Comparison of ENCODE assay signal across 9 cellular contexts in genomic region chr9:90802534-90802933, GRCh38. TPM values are rescaled to one million over a fixed set of nuclear protein-coding genes. Genes with fewer than 3 reads are reported as not detected.
DNase-seq lines count a peak whose midpoint lies in the region; ATAC-seq, FAIRE-seq and TF ChIP-seq lines count a peak whose summit lies in the region.
"Had no signal": no experiment of that assay in that cellular context is flagged by ENCODE, and none has a peak within 500 bp of the region (broad histone marks: within the 10 kb centered on the region; RNA-seq: fewer than 3 reads in every experiment).

No MANE protein-coding gene starts in this region.

- no peak for FAIRE-seq in bronchial epithelial cell (lab: Jason Lieb, UNC)

- H3K4me3 Mint-ChIP-seq in naive B cell: peak overlapping the region; percentile 92 to 100 (median 96)
- no peak overlapping the region for H3K4me3 Mint-ChIP-seq in activated CD8-positive, alpha-beta T cell treated with anti-CD3 and anti-CD28 coated beads for 36 hours

- H3K4me2 ChIP-seq in Loucy (ENCODE audit: low read depth, low read length, poor library complexity, severe bottlenecking) (peak overlapping the region; percentile 71), SK-N-SH (no peak overlapping the region)

- peak overlapping the region; percentile 95 to 99 (median 98) for H3K27ac Mint-ChIP-seq in naive B cell
- no peak overlapping the region for H3K27ac Mint-ChIP-seq in activated CD8-positive, alpha-beta T cell treated with anti-CD3 and anti-CD28 coated beads for 36 hours

- no peak for TF ChIP-seq CTCF in Loucy (conservative IDR thresholded peaks at IDR 0.05; ENCODE audit: low read length)
- no peak for TF ChIP-seq CTCF in bronchial epithelial cell (IDR thresholded peaks at IDR 0.05; ENCODE audit: insufficient read depth, low read length, severe bottlenecking)
- no peak for TF ChIP-seq CTCF in SK-N-SH (IDR thresholded peaks at IDR 0.05)
- TF ChIP-seq CTCF in activated CD8-positive, alpha-beta T cell treated with anti-CD3 and anti-CD28 coated beads for 36 hours (IDR thresholded peaks at IDR 0.05): no peak

- H3K27me3 ChIP-seq in Loucy (ENCODE audit: insufficient read depth, low read length, poor library complexity, severe bottlenecking) (no peaks in the 10 kb centered on the region), bronchial epithelial cell (ENCODE audit: control insufficient read depth, insufficient read depth, low read length) (no peaks in the 10 kb centered on the region), SK-N-SH (ENCODE audit: insufficient read depth) (no peaks in the 10 kb centered on the region)

- H3K9me3 Mint-ChIP-seq in naive B cell: no peaks in the 10 kb centered on the region
- no peaks in the 10 kb centered on the region for H3K9me3 Mint-ChIP-seq in activated CD8-positive, alpha-beta T cell treated with anti-CD3 and anti-CD28 coated beads for 36 hours

- CTCF ChIA-PET in SK-N-SH (lab: Yijun Ruan, JAX): interaction anchor here (1.0 kb wide), 1 partner anchor 11 kb away, joined by 3 read pairs; no protein-coding TSS in a partner anchor
- CTCF ChIA-PET in activated CD8-positive, alpha-beta T cell treated with anti-CD3 and anti-CD28 coated beads for 36 hours (lab: Charles Lee): no interaction called here

- no peaks in the 10 kb centered on the region for H3K27me3 Mint-ChIP-seq in naive B cell
- peaks cover 55% of the 10 kb centered on the region for H3K27me3 Mint-ChIP-seq in activated CD8-positive, alpha-beta T cell treated with anti-CD3 and anti-CD28 coated beads for 36 hours

- intact Hi-C loops in activated CD8-positive, alpha-beta T cell treated with anti-CD3 and anti-CD28 coated beads for 36 hours (cut with micrococcal nuclease): no loop called here

- H3K79me2 ChIP-seq in Loucy (ENCODE audit: insufficient read depth, low read length) (peaks cover 69% of the 10 kb centered on the region), SK-N-SH (ENCODE audit: insufficient read depth) (no peaks in the 10 kb centered on the region)

- H3K27ac ChIP-seq in SK-N-SH (ENCODE audit: low read depth in 2 of 2, low read length in 1 of 2): no peak overlapping the region

- POLR2A ChIA-PET in SK-N-SH (lab: Yijun Ruan, JAX): no interaction called here
- POLR2A ChIA-PET in activated CD8-positive, alpha-beta T cell treated with anti-CD3 and anti-CD28 coated beads for 36 hours (lab: Charles Lee): no interaction called here

- H3K36me3 ChIP-seq in Loucy (ENCODE audit: insufficient read depth, low read length) (no peaks in the 10 kb centered on the region; the same call in 1 of the 2 replicates), bronchial epithelial cell (ENCODE audit: control insufficient read depth, insufficient read depth, low read length) (peaks cover 1% of the 10 kb centered on the region), SK-N-SH (replicated peaks in 1 of 2; ENCODE audit: control insufficient read depth in 1 of 2, insufficient read depth in 2 of 2, low read length in 1 of 2) (no peaks in the 10 kb centered on the region)

- H3K4me3 ChIP-seq in Loucy (ENCODE audit: low read length, poor library complexity, severe bottlenecking): peak overlapping the region; percentile 81
- H3K4me3 ChIP-seq in bronchial epithelial cell (ENCODE audit: low read depth, low read length): peak overlapping the region; percentile 82
- H3K4me3 ChIP-seq in SK-N-SH (ENCODE audit: low read depth in 2 of 2, low read length in 1 of 2): no peak overlapping the region

- H2AFZ ChIP-seq in Loucy (ENCODE audit: low read length) (0 out of 2 replicates have a peak overlapping the region, but pooled peaks have one; percentile 8), SK-N-SH (ENCODE audit: low read depth) (no peak overlapping the region)

- peak; percentile 86 for DNase-seq in CD1c-positive myeloid dendritic cell (ENCODE audit: extremely low spot score)
- no peak for DNase-seq in bronchial epithelial cell (ENCODE audit: low read depth)
- no peak for DNase-seq in naive B cell
- no peak for DNase-seq in SK-N-SH
- no peak for DNase-seq in activated CD8-positive, alpha-beta T cell treated with anti-CD3 and anti-CD28 coated beads for 36 hours
- DNase-seq in glomerular visceral epithelial cell (ENCODE audit: extremely low spot score): no peak
- DNase-seq: cerebellar nuclear complex had no signal

- H3F3A ChIP-seq in Loucy (ENCODE audit: low read depth): no peaks in the 10 kb centered on the region
- no peaks in the 10 kb centered on the region for H3F3A ChIP-seq in SK-N-SH (replicated peaks; ENCODE audit: insufficient read depth)

- WGBS in SK-N-SH (ENCODE audit: low lambda C conversion rate): 48% methylated on average over 3 of the region's 3 CpGs

- H3K9ac ChIP-seq in Loucy (ENCODE audit: low read depth, low read length, poor library complexity, severe bottlenecking): peak overlapping the region; percentile 92
- H3K9ac ChIP-seq in SK-N-SH: no peak overlapping the region

- H4K20me1 ChIP-seq in Loucy (ENCODE audit: insufficient read depth, low read length, poor library complexity, severe bottlenecking) (no peaks in the 10 kb centered on the region), SK-N-SH (ENCODE audit: insufficient read depth) (no peaks in the 10 kb centered on the region)

- H3K9me2 ChIP-seq in Loucy (replicated peaks; ENCODE audit: low read depth, low read length): no peaks in the 10 kb centered on the region
- no peaks in the 10 kb centered on the region for H3K9me2 ChIP-seq in SK-N-SH

- TF ChIP-seq EP300 in SK-N-SH (IDR thresholded peaks at IDR 0.05; ENCODE audit: borderline replicate concordance in 1 of 2, low read depth in 1 of 2, low read length in 1 of 2): no peak

- TF ChIP-seq RAD21 in SK-N-SH (IDR thresholded peaks at IDR 0.05; ENCODE audit: low read length): no peak

- ATAC-seq in naive B cell (ENCODE audit: low read depth in 2 of 2) (no peak), GM21360 (IDR thresholded peaks at IDR 0.05; ENCODE audit: unreplicated experiment) (no peak)
- ATAC-seq in activated CD8-positive, alpha-beta T cell treated with anti-CD3 and anti-CD28 coated beads for 36 hours: no peak

- peaks cover 0 to 10% of the 10 kb centered on the region in 2 donors for H3K36me3 Mint-ChIP-seq in naive B cell
- H3K36me3 Mint-ChIP-seq in activated CD8-positive, alpha-beta T cell treated with anti-CD3 and anti-CD28 coated beads for 36 hours (ENCODE audit: low read depth): no peaks in the 10 kb centered on the region

- H3K9me3 ChIP-seq in Loucy (ENCODE audit: insufficient read depth, low read depth, low read length) (no peaks in the 10 kb centered on the region), SK-N-SH (no peaks in the 10 kb centered on the region; the same call in 1 of the 2 replicates)

- H3K4me1 ChIP-seq in Loucy (ENCODE audit: insufficient read depth, low read length, poor library complexity, severe bottlenecking): peaks cover 55% of the 10 kb centered on the region
- H3K4me1 ChIP-seq in SK-N-SH (ENCODE audit: control insufficient read depth in 1 of 2, insufficient read depth in 2 of 2, low read depth in 1 of 2, low read length in 1 of 2): peaks cover 0 to 10% of the 10 kb centered on the region in 2 experiments; a peak in 1 of 4 replicates

- H3K4me1 Mint-ChIP-seq in naive B cell: peaks cover 63 to 70% (median 69%) of the 10 kb centered on the region in 3 donors
- H3K4me1 Mint-ChIP-seq in activated CD8-positive, alpha-beta T cell treated with anti-CD3 and anti-CD28 coated beads for 36 hours (ENCODE audit: low read depth): peaks cover 5% of the 10 kb centered on the region

TF ChIP-seq in SK-N-SH, 30 proteins besides CTCF, POLR2A, EP300 and RAD21 (continues in another document):
- TF ChIP-seq CHD2 (IDR thresholded peaks at IDR 0.05; ENCODE audit: low read length, partially characterized antibody) (no peak), MAX (IDR thresholded peaks at IDR 0.05; ENCODE audit: low read depth) (no peak), TEAD4 (IDR thresholded peaks at IDR 0.05; ENCODE audit: borderline replicate concordance, insufficient read depth) (no peak), FOXM1 (IDR thresholded peaks at IDR 0.05; ENCODE audit: low read depth) (no peak), RCOR1 (IDR thresholded peaks at IDR 0.05; ENCODE audit: low read length) (no peak), RXRA (IDR thresholded peaks at IDR 0.05; ENCODE audit: borderline replicate concordance, low read depth) (no peak), FOXJ3 (CRISPR knock-in tag; IDR thresholded peaks at IDR 0.05) (no peak), USF2 (IDR thresholded peaks at IDR 0.05; ENCODE audit: borderline replicate concordance, low read depth, low read length) (no peak), RFX5 (IDR thresholded peaks at IDR 0.05; ENCODE audit: low read length) (no peak), YY1 (IDR thresholded peaks at IDR 0.05; ENCODE audit: low read depth) (no peak), SIN3A (IDR thresholded peaks at IDR 0.05; ENCODE audit: borderline replicate concordance, low read depth, low read length) (no peak)

RNA-seq across cellular contexts. Expression of gene SYK, which starts 0.9 kb away (rescaled TPM):
- total RNA-seq in bronchial epithelial cell: 29.2 and 29.7 TPM in 2 replicates
- polyA plus RNA-seq in naive B cell (ENCODE audit: low read depth in 6 of 6): 100 to 1,000 TPM; 163 to 261 (median 214) TPM
- not detected in 2 replicates for polyA plus RNA-seq in SK-N-SH (2012; rRNA removed)
- polyA plus RNA-seq in SK-N-SH (2012; cell fraction: cytosol; rRNA removed): not detected in 2 replicates
- polyA plus RNA-seq in SK-N-SH (2012; cell fraction: nucleus; rRNA removed): not detected in 2 replicates
- total RNA-seq in activated CD8-positive, alpha-beta T cell treated with anti-CD3 and anti-CD28 coated beads for 36 hours: under 1 TPM; 0.20 to 0.56 TPM

Comparison
In these comparisons a context has a peak if more than half of its experiments do, and no peak if none do; other contexts are left out.
1. H3K4me3 ChIP-seq: peak in Loucy (single experiment) and bronchial epithelial cell (single experiment); none in SK-N-SH (0 of 2).
2. RNA of gene SYK, which starts 0.9 kb away (total RNA-seq): 29.2 to 29.7 TPM in bronchial epithelial cell; 0.20 to 0.56 TPM in activated CD8-positive, alpha-beta T cell treated with anti-CD3 and anti-CD28 coated beads for 36 hours; every median in the first group is over 10 times any median in the second.